ENCODE assay signal across 18 cellular contexts in the genomic region with DNA sequence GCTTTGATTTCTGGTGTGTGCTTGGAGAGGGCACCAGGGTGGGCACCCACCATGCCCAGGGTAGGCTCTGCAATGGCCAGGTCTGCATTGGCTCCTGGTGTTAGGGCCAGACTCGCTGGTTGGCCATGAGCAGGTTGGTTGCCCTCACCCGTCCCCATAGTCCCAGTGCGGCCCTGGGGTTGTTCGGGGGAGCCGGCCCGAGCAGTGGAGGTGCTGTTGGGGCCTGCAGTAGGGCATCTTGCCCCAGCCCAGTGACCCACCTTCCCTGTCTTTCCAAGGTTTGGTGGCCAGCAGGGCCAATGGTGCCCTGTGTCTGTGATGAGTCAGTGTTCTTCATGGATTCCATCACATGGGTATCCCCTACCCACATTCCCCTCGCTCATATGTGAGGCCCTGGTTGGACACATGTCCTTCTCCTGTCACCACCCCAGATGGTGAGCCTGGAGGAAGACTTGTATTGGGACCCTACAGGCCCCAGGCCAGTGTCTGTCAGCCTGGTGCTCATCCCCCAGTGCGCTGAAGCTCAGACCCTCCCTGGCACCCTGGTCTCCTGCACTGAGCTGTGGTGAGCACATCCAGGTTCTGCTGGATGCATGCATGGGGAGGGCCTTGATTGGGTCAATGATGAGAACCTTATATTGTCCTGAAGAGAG.
DNase-seq lines count a peak whose midpoint lies in the region; ATAC-seq and TF ChIP-seq lines count a peak whose summit lies in the region.
"Had no signal": no experiment of that assay in that cellular context is flagged by ENCODE, and none has a peak within 500 bp of the region (broad histone marks: within the 10 kb centered on the region; RNA-seq: fewer than 3 reads in every experiment).

No MANE protein-coding gene starts in this region.

- H3K4me1 ChIP-seq in esophagus muscularis mucosa = no peaks in the 10 kb centered on the region
- H3K4me1 ChIP-seq in ovary (ENCODE audit: insufficient read depth) = no peaks in the 10 kb centered on the region
- H3K4me1 ChIP-seq: left lung, Peyer's patch, prostate gland had no signal

- TF ChIP-seq EP300 in esophagus muscularis mucosa (IDR thresholded peaks at IDR 0.05) (no peak), ovary (IDR thresholded peaks at IDR 0.05) (no peak)

- H3K27ac ChIP-seq in esophagus muscularis mucosa (replicated peaks in 1 of 4) (no peak overlapping the region), ovary (no peak overlapping the region)
- H3K27ac ChIP-seq: left lung, Peyer's patch, prostate gland had no signal

- no peaks in the 10 kb centered on the region for H3K27me3 ChIP-seq in esophagus muscularis mucosa
- H3K27me3 ChIP-seq in ovary = no peaks in the 10 kb centered on the region
- H3K27me3 ChIP-seq: left lung, Peyer's patch had no signal

- no peak overlapping the region for H3K4me3 ChIP-seq in esophagus muscularis mucosa
- H3K4me3 ChIP-seq in ovary = no peak overlapping the region
- H3K4me3 ChIP-seq: left lung, Peyer's patch, prostate gland had no signal

- WGBS in esophagus muscularis mucosa = 86% methylated on average over 1 of the region's 8 CpGs
- 86 to 91% (median 90%) methylated on average over 7 to 8 of the region's 8 CpGs for WGBS in ovary, 3 donors

- TF ChIP-seq POLR2A in esophagus muscularis mucosa (IDR thresholded peaks at IDR 0.05; ENCODE audit: low read depth) (no peak), ovary (IDR thresholded peaks at IDR 0.05) (no peak)

- TF ChIP-seq CTCF in esophagus muscularis mucosa (IDR thresholded peaks at IDR 0.05) (no peak), ovary (IDR thresholded peaks at IDR 0.05) (no peak)

- intact Hi-C loops in Right ventricle myocardium superior (cut with DNase I) (no loop called here), Right ventricle myocardium inferior (cut with DNase I) (no loop called here), esophagus muscularis mucosa (cut with DNase I) (no loop called here), ovary (cut with DNase I) (no loop called here)

- H3K36me3 ChIP-seq in esophagus muscularis mucosa (no peaks in the 10 kb centered on the region), ovary (no peaks in the 10 kb centered on the region)
- H3K36me3 ChIP-seq: left lung, Peyer's patch, prostate gland had no signal

- DNase-seq in Right ventricle myocardium superior = peak; percentile 24
- DNase-seq in Right ventricle myocardium inferior (ENCODE audit: missing footprints) = no peak
- DNase-seq in esophagus muscularis mucosa (ENCODE audit: extremely low spot score) = peak; percentile 84
- DNase-seq in ovary = peak in 3 of 5 donors; percentile 4 to 14 (median 12)
- DNase-seq: activated CD4-positive, alpha-beta T cell treated with anti-CD3 and anti-CD28 coated beads, Interleukin-2, amount 50 U/mL, for 48 hours; DND-41; KG1; NCI-H1048; NCI-H774 had no signal

- H3K9me3 ChIP-seq in esophagus muscularis mucosa (peaks cover 0 to 69% (median 28%) of the 10 kb centered on the region in 4 donors), ovary (peaks cover 0 to 8% of the 10 kb centered on the region in 2 donors)
- H3K9me3 ChIP-seq: prostate gland had no signal

- ATAC-seq in Right ventricle myocardium superior (ENCODE audit: poor library complexity) (no peak), Right ventricle myocardium inferior (no peak), SK-N-SH treated with all-trans-retinoic acid at 6 μM for 48 hours (no peak), HG02884 (IDR thresholded peaks at IDR 0.05; ENCODE audit: unreplicated experiment) (no peak), GM21737 (IDR thresholded peaks at IDR 0.05; ENCODE audit: unreplicated experiment) (no peak), GM19467 (IDR thresholded peaks at IDR 0.05; ENCODE audit: unreplicated experiment) (no peak)
- ATAC-seq: CD8-positive, alpha-beta T cell; HCT116; left lung had no signal

TF ChIP-seq in SK-N-SH treated with all-trans-retinoic acid at 6 μM for 48 hours, 23 proteins besides CTCF, POLR2A, EP300 and RAD21 (continues in another document):
- no peak for TF ChIP-seq ZFP3 (CRISPR knock-in tag; IDR thresholded peaks at IDR 0.05)
- TF ChIP-seq ZNF565 (CRISPR knock-in tag; conservative IDR thresholded peaks at IDR 0.05; ENCODE audit: low read depth) = no peak
- TF ChIP-seq ZFP30 (CRISPR knock-in tag; IDR thresholded peaks at IDR 0.05) = no peak
- no peak for TF ChIP-seq BACH2 (CRISPR knock-in tag; IDR thresholded peaks at IDR 0.05; ENCODE audit: borderline replicate concordance)
- no peak for TF ChIP-seq ZNF70 (CRISPR knock-in tag; IDR thresholded peaks at IDR 0.05)
- TF ChIP-seq CSDC2 (CRISPR knock-in tag; IDR thresholded peaks at IDR 0.05) = no peak
- no peak for TF ChIP-seq ISL1 (CRISPR knock-in tag; IDR thresholded peaks at IDR 0.05)
- TF ChIP-seq, protein P1, sequence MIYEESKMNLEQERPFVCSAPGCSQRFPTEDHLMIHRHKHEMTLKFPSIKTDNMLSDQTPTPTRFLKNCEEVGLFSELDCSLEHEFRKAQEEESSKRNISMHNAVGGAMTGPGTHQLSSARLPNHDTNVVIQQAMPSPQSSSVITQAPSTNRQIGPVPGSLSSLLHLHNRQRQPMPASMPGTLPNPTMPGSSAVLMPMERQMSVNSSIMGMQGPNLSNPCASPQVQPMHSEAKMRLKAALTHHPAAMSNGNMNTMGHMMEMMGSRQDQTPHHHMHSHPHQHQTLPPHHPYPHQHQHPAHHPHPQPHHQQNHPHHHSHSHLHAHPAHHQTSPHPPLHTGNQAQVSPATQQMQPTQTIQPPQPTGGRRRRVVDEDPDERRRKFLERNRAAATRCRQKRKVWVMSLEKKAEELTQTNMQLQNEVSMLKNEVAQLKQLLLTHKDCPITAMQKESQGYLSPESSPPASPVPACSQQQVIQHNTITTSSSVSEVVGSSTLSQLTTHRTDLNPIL (CRISPR knock-in tag; IDR thresholded peaks at IDR 0.05; ENCODE audit: low read depth) = no peak
- no peak for TF ChIP-seq TOX (CRISPR knock-in tag; IDR thresholded peaks at IDR 0.05; ENCODE audit: borderline replicate concordance)
- TF ChIP-seq, protein P2, sequence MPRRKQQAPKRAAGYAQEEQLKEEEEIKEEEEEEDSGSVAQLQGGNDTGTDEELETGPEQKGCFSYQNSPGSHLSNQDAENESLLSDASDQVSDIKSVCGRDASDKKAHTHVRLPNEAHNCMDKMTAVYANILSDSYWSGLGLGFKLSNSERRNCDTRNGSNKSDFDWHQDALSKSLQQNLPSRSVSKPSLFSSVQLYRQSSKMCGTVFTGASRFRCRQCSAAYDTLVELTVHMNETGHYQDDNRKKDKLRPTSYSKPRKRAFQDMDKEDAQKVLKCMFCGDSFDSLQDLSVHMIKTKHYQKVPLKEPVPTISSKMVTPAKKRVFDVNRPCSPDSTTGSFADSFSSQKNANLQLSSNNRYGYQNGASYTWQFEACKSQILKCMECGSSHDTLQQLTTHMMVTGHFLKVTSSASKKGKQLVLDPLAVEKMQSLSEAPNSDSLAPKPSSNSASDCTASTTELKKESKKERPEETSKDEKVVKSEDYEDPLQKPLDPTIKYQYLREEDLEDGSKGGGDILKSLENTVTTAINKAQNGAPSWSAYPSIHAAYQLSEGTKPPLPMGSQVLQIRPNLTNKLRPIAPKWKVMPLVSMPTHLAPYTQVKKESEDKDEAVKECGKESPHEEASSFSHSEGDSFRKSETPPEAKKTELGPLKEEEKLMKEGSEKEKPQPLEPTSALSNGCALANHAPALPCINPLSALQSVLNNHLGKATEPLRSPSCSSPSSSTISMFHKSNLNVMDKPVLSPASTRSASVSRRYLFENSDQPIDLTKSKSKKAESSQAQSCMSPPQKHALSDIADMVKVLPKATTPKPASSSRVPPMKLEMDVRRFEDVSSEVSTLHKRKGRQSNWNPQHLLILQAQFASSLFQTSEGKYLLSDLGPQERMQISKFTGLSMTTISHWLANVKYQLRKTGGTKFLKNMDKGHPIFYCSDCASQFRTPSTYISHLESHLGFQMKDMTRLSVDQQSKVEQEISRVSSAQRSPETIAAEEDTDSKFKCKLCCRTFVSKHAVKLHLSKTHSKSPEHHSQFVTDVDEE (CRISPR knock-in tag; IDR thresholded peaks at IDR 0.05) = no peak
- TF ChIP-seq ZC3H10 (CRISPR knock-in tag; IDR thresholded peaks at IDR 0.05) = no peak
- TF ChIP-seq RARB (CRISPR knock-in tag; IDR thresholded peaks at IDR 0.05) = no peak
- TF ChIP-seq, protein P3, sequence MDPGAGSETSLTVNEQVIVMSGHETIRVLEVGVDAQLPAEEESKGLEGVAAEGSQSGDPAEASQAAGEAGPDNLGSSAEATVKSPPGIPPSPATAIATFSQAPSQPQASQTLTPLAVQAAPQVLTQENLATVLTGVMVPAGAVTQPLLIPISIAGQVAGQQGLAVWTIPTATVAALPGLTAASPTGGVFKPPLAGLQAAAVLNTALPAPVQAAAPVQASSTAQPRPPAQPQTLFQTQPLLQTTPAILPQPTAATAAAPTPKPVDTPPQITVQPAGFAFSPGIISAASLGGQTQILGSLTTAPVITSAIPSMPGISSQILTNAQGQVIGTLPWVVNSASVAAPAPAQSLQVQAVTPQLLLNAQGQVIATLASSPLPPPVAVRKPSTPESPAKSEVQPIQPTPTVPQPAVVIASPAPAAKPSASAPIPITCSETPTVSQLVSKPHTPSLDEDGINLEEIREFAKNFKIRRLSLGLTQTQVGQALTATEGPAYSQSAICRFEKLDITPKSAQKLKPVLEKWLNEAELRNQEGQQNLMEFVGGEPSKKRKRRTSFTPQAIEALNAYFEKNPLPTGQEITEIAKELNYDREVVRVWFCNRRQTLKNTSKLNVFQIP (CRISPR knock-in tag; IDR thresholded peaks at IDR 0.05; ENCODE audit: borderline replicate concordance, low read depth) = no peak
- TF ChIP-seq TCF4 (CRISPR knock-in tag; IDR thresholded peaks at IDR 0.05; ENCODE audit: borderline replicate concordance) = no peak
- TF ChIP-seq SNAI2 (CRISPR knock-in tag; IDR thresholded peaks at IDR 0.05) = no peak
- TF ChIP-seq ZNF8 (CRISPR knock-in tag; IDR thresholded peaks at IDR 0.05) = no peak
- TF ChIP-seq OSR1 (CRISPR knock-in tag; IDR thresholded peaks at IDR 0.05) = no peak
- TF ChIP-seq, protein P4, sequence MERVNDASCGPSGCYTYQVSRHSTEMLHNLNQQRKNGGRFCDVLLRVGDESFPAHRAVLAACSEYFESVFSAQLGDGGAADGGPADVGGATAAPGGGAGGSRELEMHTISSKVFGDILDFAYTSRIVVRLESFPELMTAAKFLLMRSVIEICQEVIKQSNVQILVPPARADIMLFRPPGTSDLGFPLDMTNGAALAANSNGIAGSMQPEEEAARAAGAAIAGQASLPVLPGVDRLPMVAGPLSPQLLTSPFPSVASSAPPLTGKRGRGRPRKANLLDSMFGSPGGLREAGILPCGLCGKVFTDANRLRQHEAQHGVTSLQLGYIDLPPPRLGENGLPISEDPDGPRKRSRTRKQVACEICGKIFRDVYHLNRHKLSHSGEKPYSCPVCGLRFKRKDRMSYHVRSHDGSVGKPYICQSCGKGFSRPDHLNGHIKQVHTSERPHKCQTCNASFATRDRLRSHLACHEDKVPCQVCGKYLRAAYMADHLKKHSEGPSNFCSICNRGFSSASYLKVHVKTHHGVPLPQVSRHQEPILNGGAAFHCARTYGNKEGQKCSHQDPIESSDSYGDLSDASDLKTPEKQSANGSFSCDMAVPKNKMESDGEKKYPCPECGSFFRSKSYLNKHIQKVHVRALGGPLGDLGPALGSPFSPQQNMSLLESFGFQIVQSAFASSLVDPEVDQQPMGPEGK (CRISPR knock-in tag; IDR thresholded peaks at IDR 0.05; ENCODE audit: borderline replicate concordance) = no peak
